8 cellular contexts compared by ENCODE assay signal in genomic region chr6:154154389-154154967, GRCh38.
A peak's percentile ranks its signal among the peaks of the same experiment; 100 is the strongest.
DNase-seq lines count a peak whose midpoint lies in the region; ATAC-seq and TF ChIP-seq lines count a peak whose summit lies in the region.

No MANE protein-coding gene starts in this region.

- H3K9me3 Mint-ChIP-seq in nephron progenitor cell = peaks cover 6% of the 10 kb centered on the region

- 33 to 34% methylated on average over 6 of the region's 6 CpGs for WGBS in GM23248 (ENCODE audit: low coverage in 1 of 2, low lambda C conversion rate in 2 of 2, missing lambda C conversion rate in 2 of 2), 2 experiments

- H2AFZ ChIP-seq in GM23248 = no peak overlapping the region

- H3K9me3 ChIP-seq in GM23248 (ENCODE audit: low read depth) (no peaks in the 10 kb centered on the region), tibial artery (no peaks in the 10 kb centered on the region)

- intact Hi-C loops in tibial artery (cut with DNase I; ENCODE audit: low total_unique reads) = loop anchor here (10.0 kb wide), 2 partner anchors 220 to 520 kb away; no protein-coding TSS in a partner anchor

- no peak overlapping the region for H3K4me2 ChIP-seq in GM23248 (ENCODE audit: unreplicated experiment)

- no peak overlapping the region for H3K27ac ChIP-seq in GM23248
- no peak overlapping the region for H3K27ac ChIP-seq in tibial artery

- DNase-seq in AG10803 (ENCODE audit: low read depth) (peak; percentile 75), GM23248 (peak; percentile 77), NCI-H510A treated with DMSO at 0.1 percent for 48 hours (lab: John Stamatoyannopoulos, UW) (peak; percentile 86), nephron progenitor cell (peak; percentile 64), tibial artery (peak in 1 of 2 donors; percentile 56)
- peak; percentile 61 to 64 for DNase-seq in activated CD4-positive, alpha-beta T cell treated with anti-CD3 and anti-CD28 coated beads, Interleukin-2, amount 50 U/mL, for 4 hours
- DNase-seq in effector CD8-positive, alpha-beta T cell (lab: John Stamatoyannopoulos, UW) = peak; percentile 44

- H3K4me1 Mint-ChIP-seq in nephron progenitor cell = peaks cover 73% of the 10 kb centered on the region

- in situ Hi-C loops in GM23248 (cut with MboI) = loop anchor here (10.0 to 25.0 kb wide), 3 partner anchors 190 to 633 kb away; no protein-coding TSS in a partner anchor

- H3K36me3 ChIP-seq in GM23248 (ENCODE audit: low read depth) (no peaks in the 10 kb centered on the region), tibial artery (no peaks in the 10 kb centered on the region)

- H3K27ac Mint-ChIP-seq in nephron progenitor cell = no peak overlapping the region

- no peaks in the 10 kb centered on the region for H4K20me1 ChIP-seq in GM23248 (ENCODE audit: insufficient read depth)

- peaks cover 4% of the 10 kb centered on the region for H3K36me3 Mint-ChIP-seq in nephron progenitor cell (ENCODE audit: low read depth)

- H3K4me1 ChIP-seq in GM23248 (ENCODE audit: insufficient read depth) (no peaks in the 10 kb centered on the region), tibial artery (no peaks in the 10 kb centered on the region)

- ATAC-seq in HG02938 (IDR thresholded peaks at IDR 0.05; ENCODE audit: unreplicated experiment) = no peak

- no peaks in the 10 kb centered on the region for H3K27me3 Mint-ChIP-seq in nephron progenitor cell (ENCODE audit: low read depth, poor library complexity)

- H3K4me3 Mint-ChIP-seq in nephron progenitor cell = no peak overlapping the region

- no peaks in the 10 kb centered on the region for H3F3A ChIP-seq in GM23248 (ENCODE audit: insufficient read depth)

- no peak overlapping the region for H3K4me3 ChIP-seq in AG10803 (ENCODE audit: low read length)
- no peak overlapping the region for H3K4me3 ChIP-seq in GM23248
- no peak overlapping the region for H3K4me3 ChIP-seq in tibial artery

- H3K27me3 ChIP-seq in GM23248 (replicated peaks; ENCODE audit: insufficient read depth) = no peaks in the 10 kb centered on the region
- H3K27me3 ChIP-seq in tibial artery = peaks cover 0 to 3% of the 10 kb centered on the region in 2 donors

- peak; percentile 74 for TF ChIP-seq CTCF in AG10803 (conservative IDR thresholded peaks at IDR 0.05; ENCODE audit: low read length)
- peak; percentile 87 for TF ChIP-seq CTCF in nephron progenitor cell (IDR thresholded peaks at IDR 0.05)
- peak; percentile 75 to 78 for TF ChIP-seq CTCF in tibial artery (IDR thresholded peaks at IDR 0.05)

- no peaks in the 10 kb centered on the region for H3K9me2 ChIP-seq in GM23248 (ENCODE audit: insufficient read depth)

- no peaks in the 10 kb centered on the region for H3K79me2 ChIP-seq in GM23248 (ENCODE audit: insufficient read depth)

- no peak overlapping the region for H3K9ac ChIP-seq in GM23248
